15 cellular contexts compared by ENCODE assay signal in genomic region chr6:53717571-53717970, GRCh38.
"Had no signal": no experiment of that assay in that cellular context is flagged by ENCODE, and none has a peak within 500 bp of the region (broad histone marks: within the 10 kb centered on the region; RNA-seq: fewer than 3 reads in every experiment).

No MANE protein-coding gene starts in this region.

- H3K36me3 ChIP-seq: stomach, thoracic aorta had no signal

- H3K9me3 Mint-ChIP-seq: activated CD4-positive, alpha-beta memory T cell treated with anti-CD3 and anti-CD28 coated beads for 36 hours; activated T-cell treated with anti-CD3 and anti-CD28 coated beads, Interleukin-2, amount 50 U/mL, for 24 hours; nephron progenitor cell had no signal

- H3K27ac Mint-ChIP-seq: activated CD4-positive, alpha-beta memory T cell treated with anti-CD3 and anti-CD28 coated beads for 36 hours; activated T-cell treated with anti-CD3 and anti-CD28 coated beads, Interleukin-2, amount 50 U/mL, for 24 hours; nephron progenitor cell had no signal

- H3K79me2 ChIP-seq: hepatocyte had no signal

- DNase-seq: activated CD4-positive, alpha-beta memory T cell treated with anti-CD3 and anti-CD28 coated beads for 36 hours; activated CD4-positive, CD25-positive, alpha-beta regulatory T cell treated with anti-CD3 and anti-CD28 coated beads, Interleukin-2, amount 50 U/mL, for 72 hours; activated naive CD4-positive, alpha-beta T cell treated with anti-CD3 and anti-CD28 coated beads, Interleukin-2, amount 50 U/mL, for 16 hours; activated T-cell treated with anti-CD3 and anti-CD28 coated beads, Interleukin-2, amount 50 U/mL, for 24 hours; caudate nucleus; nephron progenitor cell; occipital lobe; psoas muscle; stimulated activated CD4-positive, alpha-beta T cell treated with anti-CD3 and anti-CD28 coated beads, Interleukin-12 subunit alpha, Interleukin-12 subunit beta, amount 100 ng/mL, for 4 hours; stimulated activated CD4-positive, alpha-beta T cell treated with anti-CD3 and anti-CD28 coated beads, Interleukin-2, amount 100 ng/mL, for 24 hours; stomach; T1000 had no signal

- H3K36me3 Mint-ChIP-seq: activated CD4-positive, alpha-beta memory T cell treated with anti-CD3 and anti-CD28 coated beads for 36 hours had no signal

- H3K4me1 ChIP-seq: psoas muscle had no signal

- ATAC-seq: psoas muscle, sciatic nerve had no signal

- H3K4me1 Mint-ChIP-seq: nephron progenitor cell had no signal

- H3K27ac ChIP-seq: hepatocyte, psoas muscle, stomach, thoracic aorta had no signal

- H3K9me3 ChIP-seq: psoas muscle, stomach, thoracic aorta had no signal

- H3K4me3 ChIP-seq: hepatocyte, psoas muscle, stomach, thoracic aorta had no signal

- H2AFZ ChIP-seq: hepatocyte had no signal

- H3K27me3 ChIP-seq: hepatocyte, stomach had no signal

- H3K4me3 Mint-ChIP-seq: activated CD4-positive, alpha-beta memory T cell treated with anti-CD3 and anti-CD28 coated beads for 36 hours; activated T-cell treated with anti-CD3 and anti-CD28 coated beads, Interleukin-2, amount 50 U/mL, for 24 hours; nephron progenitor cell had no signal

- H3K4me2 ChIP-seq: hepatocyte had no signal
